Comparison of ENCODE assay signal across 1 cellular context in genomic region chr10:88999629-89000028, GRCh38.
TF ChIP-seq lines count a peak whose summit lies in the region.

No MANE protein-coding gene starts in this region.

TF ChIP-seq in GM12878, 131 proteins besides CTCF, POLR2A, EP300 and RAD21:
- TF ChIP-seq ZBTB40 (IDR thresholded peaks at IDR 0.05; ENCODE audit: borderline replicate concordance) (0 out of 2 replicates have a peak, but pooled peaks have one; percentile 12), GATAD2B (conservative IDR thresholded peaks at IDR 0.05; ENCODE audit: low read depth) (no peak)
